Comparison of ENCODE assay signal across 23 cellular contexts in the genomic region with DNA sequence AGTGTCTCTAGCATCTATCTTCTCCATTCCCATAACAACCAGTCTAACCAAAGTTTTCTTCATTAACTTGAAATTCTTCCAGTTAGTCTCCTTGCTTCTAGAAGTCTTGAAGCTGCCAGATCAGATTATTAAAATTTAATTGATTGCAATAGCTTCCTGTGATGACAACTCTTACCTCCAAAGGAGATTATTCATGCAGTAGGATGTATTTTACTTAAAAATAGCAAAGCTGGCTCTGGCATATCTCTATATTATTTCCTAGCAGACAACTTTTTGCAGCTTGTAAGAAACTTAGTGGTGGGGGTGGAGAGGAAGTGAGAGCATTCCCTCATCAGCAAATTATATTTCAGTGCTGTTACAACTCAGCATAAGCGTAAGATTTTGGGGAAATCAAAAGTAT.
"Had no signal": no experiment of that assay in that cellular context is flagged by ENCODE, and none has a peak within 500 bp of the region (broad histone marks: within the 10 kb centered on the region; RNA-seq: fewer than 3 reads in every experiment).

No MANE protein-coding gene starts in this region.

- H3K4me2 ChIP-seq: KMS-11 had no signal

- H3K27ac ChIP-seq: HL-60, KMS-11, SJSA1 had no signal

- H3K36me3 ChIP-seq: SJSA1 had no signal

- H3K4me3 ChIP-seq: K562, SJSA1 had no signal

- H3K27me3 ChIP-seq: SJSA1 had no signal

- DNase-seq: Kasumi-1, MM.1S, NCI-H1092 treated with DMSO at 0.1 percent for 48 hours, NCI-H1436, NCI-H187, NCI-H2029, NCI-H2081 treated with DMSO at 0.1 percent for 48 hours, NCI-H2171, NCI-H226, NCI-H446, NCI-H510A, NCI-H524 treated with DMSO at 0.1 percent for 48 hours, NCI-H69, NCI-H774, Right ventricle myocardium superior, RPMI8226, SIG-M5 had no signal

- ATAC-seq: K562 had no signal

- H3K9me3 ChIP-seq: SJSA1 had no signal

- FAIRE-seq: HTR-8/SVneo, K562, RCC 7860 had no signal

- H3K4me1 ChIP-seq: SJSA1 had no signal

- H3K9ac ChIP-seq: KMS-11 had no signal
